9 cellular contexts compared by ENCODE assay signal in genomic region chr11:35158371-35159081, GRCh38. TPM values are rescaled to one million over a fixed set of nuclear protein-coding genes. Genes with fewer than 3 reads are reported as not detected.
DNase-seq lines count a peak whose midpoint lies in the region; ATAC-seq, FAIRE-seq and TF ChIP-seq lines count a peak whose summit lies in the region.
"Had no signal": no experiment of that assay in that cellular context is flagged by ENCODE, and none has a peak within 500 bp of the region (broad histone marks: within the 10 kb centered on the region; RNA-seq: fewer than 3 reads in every experiment).

No MANE protein-coding gene starts in this region.

- CTCF ChIA-PET in GM10248 (lab: Yijun Ruan, JAX) = interaction anchor here (1.8 to 1.9 kb wide), 2 partner anchors 13 to 20 kb away, joined by 4 to 8 read pairs; no protein-coding TSS in a partner anchor

- no peaks in the 10 kb centered on the region for H3K36me3 ChIP-seq in colonic mucosa
- no peaks in the 10 kb centered on the region for H3K36me3 ChIP-seq in mesendoderm (ENCODE audit: control insufficient read depth, insufficient read depth, low read length)

- H2AK5ac ChIP-seq in mesendoderm (ENCODE audit: low read length) = no peak overlapping the region

- TF ChIP-seq CTCF in colonic mucosa (IDR thresholded peaks at IDR 0.05) (no peak), GM10248 (IDR thresholded peaks at IDR 0.05; ENCODE audit: control extremely low read depth, extremely low read depth, low read depth, missing control alignments) (no peak)

- intact Hi-C loops in Right ventricle myocardium inferior (cut with DNase I) (loop anchor here (5.0 kb wide), 1 partner anchor 56 kb away; no protein-coding TSS in a partner anchor), cardiac septum (cut with DNase I) (loop anchor here (5.0 kb wide), 1 partner anchor 56 kb away; no protein-coding TSS in a partner anchor), colonic mucosa (cut with DNase I) (no loop called here)

- peak overlapping the region; percentile 17 for H3K56ac ChIP-seq in mesendoderm (ENCODE audit: low read length)

- no peak overlapping the region for H2BK5ac ChIP-seq in mesendoderm (ENCODE audit: low read length)

- H3K27ac ChIP-seq in colonic mucosa (peak overlapping the region; percentile 81), mesendoderm (ENCODE audit: low read depth, low read length) (no peak overlapping the region)

- FAIRE-seq in HTR-8/SVneo (lab: Jason Lieb, UNC) = no peak

- POLR2A ChIA-PET in GM10248 (lab: Yijun Ruan, JAX) = no interaction called here

- peak overlapping the region; percentile 70 for H3K18ac ChIP-seq in mesendoderm (ENCODE audit: low read length)

- H3K4me3 ChIP-seq in colonic mucosa (no peak overlapping the region), mesendoderm (ENCODE audit: low read length) (no peak overlapping the region)

- peak; percentile 88 for ATAC-seq in Right ventricle myocardium inferior

- H4K5ac ChIP-seq in mesendoderm (ENCODE audit: low read length) = no peak overlapping the region

- no peak overlapping the region for H2BK120ac ChIP-seq in mesendoderm (ENCODE audit: low read depth, low read length)

- no peak overlapping the region for H2BK15ac ChIP-seq in mesendoderm (replicated peaks; ENCODE audit: low read depth)

- H3K4me1 ChIP-seq in colonic mucosa (peaks cover 16% of the 10 kb centered on the region), mesendoderm (ENCODE audit: control insufficient read depth, low read depth, low read length) (peaks cover 35% of the 10 kb centered on the region)

- no peak overlapping the region for H4K8ac ChIP-seq in mesendoderm (ENCODE audit: low read depth, low read length)

- no CpG with 5 or more reads among the region's 6 CpGs for WGBS in mesendoderm (ENCODE audit: extremely low coverage, insufficient coverage, low lambda C conversion rate)

- no peaks in the 10 kb centered on the region for H3K79me1 ChIP-seq in mesendoderm (ENCODE audit: low read length)

- no peak overlapping the region for H3K4me2 ChIP-seq in mesendoderm (ENCODE audit: low read length)

- DNase-seq in Right ventricle myocardium inferior (ENCODE audit: missing footprints) = no peak
- DNase-seq in cardiac septum (ENCODE audit: low spot score) = no peak
- peak; percentile 61 for DNase-seq in colonic mucosa
- DNase-seq in mesendoderm = peak; percentile 48
- DNase-seq in ureter (ENCODE audit: low spot score) = peak; percentile 72
- DNase-seq in NCI-H2171 (lab: John Stamatoyannopoulos, UW) = no peak
- DNase-seq in HTR-8/SVneo (ENCODE audit: insufficient read length, low spot score) = no peak
- DNase-seq in GM10248 (ENCODE audit: extremely low spot score) = no peak
- DNase-seq: NCI-H510A treated with DMSO at 0.1 percent for 48 hours had no signal

- H3K27me3 ChIP-seq in colonic mucosa (no peaks in the 10 kb centered on the region), mesendoderm (ENCODE audit: insufficient read depth, low read length, poor library complexity) (no peaks in the 10 kb centered on the region)

- no peak overlapping the region for H3K23ac ChIP-seq in mesendoderm (ENCODE audit: low read length)

- H3K79me2 ChIP-seq in mesendoderm (ENCODE audit: control insufficient read depth, insufficient read depth, low read length) = no peaks in the 10 kb centered on the region

- H3K9me3 ChIP-seq in colonic mucosa = no peaks in the 10 kb centered on the region

- H3K4ac ChIP-seq in mesendoderm (ENCODE audit: low read depth, low read length) = no peak overlapping the region

- H3K9ac ChIP-seq in colonic mucosa (ENCODE audit: low read depth in 2 of 2, low read length in 2 of 2) (peak overlapping the region in 1 of 2 donors; percentile 49), mesendoderm (ENCODE audit: low read length) (no peak overlapping the region)

RNA-seq across cellular contexts. Expression of gene CD44, which starts 19.6 kb away (rescaled TPM):
- total RNA-seq in Right ventricle myocardium inferior (19.9 TPM), cardiac septum (55.6 TPM), colonic mucosa (100 to 1,000 TPM; 152 to 171 TPM), ureter (348 TPM)
- polyA plus RNA-seq in mesendoderm (2013, experiment 1 of 2) = 29.0 TPM
- polyA plus RNA-seq in mesendoderm (2013, experiment 2 of 2) = 30.1 TPM

Comparison
In these comparisons a context has a peak if more than half of its experiments do, and no peak if none do; other contexts are left out.
1. DNase-seq: peak in colonic mucosa (single experiment), mesendoderm (single experiment) and ureter (single experiment); none in Right ventricle myocardium inferior (single experiment), cardiac septum (single experiment), NCI-H2171 (single experiment), HTR-8/SVneo (single experiment) and GM10248 (single experiment).